In genomic region chr4:87424032-87424543, GRCh38 we compare ENCODE assay signal across 8 cellular contexts. TPM values are rescaled to one million over a fixed set of nuclear protein-coding genes. Genes with fewer than 3 reads are reported as not detected.
DNase-seq lines count a peak whose midpoint lies in the region; ATAC-seq and TF ChIP-seq lines count a peak whose summit lies in the region.
"Not testable (repeated sequence)": the region's sequence is repeated elsewhere in the genome, so short reads cannot be mapped to it uniquely, and the experiment has no call there.

No MANE protein-coding gene starts in this region.

- not testable (repeated sequence) for DNase-seq in CD4-positive, alpha-beta T cell; activated naive CD4-positive, alpha-beta T cell treated with anti-CD3 and anti-CD28 coated beads for 36 hours; dorsolateral prefrontal cortex; right cardiac atrium; naive thymus-derived CD8-positive, alpha-beta T cell

- CTCF ChIA-PET in CD4-positive, alpha-beta T cell (lab: Charles Lee), result interaction anchor here (1.1 kb wide), 1 partner anchor 48 kb away, joined by 3 read pairs; no protein-coding TSS in a partner anchor
- CTCF ChIA-PET in activated naive CD4-positive, alpha-beta T cell treated with anti-CD3 and anti-CD28 coated beads for 36 hours (lab: Charles Lee), result not testable (repeated sequence)

- peaks cover 14% of the 10 kb centered on the region for H3K36me3 Mint-ChIP-seq in CD4-positive, alpha-beta T cell (ENCODE audit: low read depth)
- H3K36me3 Mint-ChIP-seq in activated naive CD4-positive, alpha-beta T cell treated with anti-CD3 and anti-CD28 coated beads for 36 hours (ENCODE audit: low read depth); naive thymus-derived CD8-positive, alpha-beta T cell; stimulated activated naive CD8-positive, alpha-beta T cell treated with anti-CD3 and anti-CD28 coated beads, Interleukin-15, Interleukin-2, amounts not matched to agents 100 ng/mL and 50 ng/mL, for 24 hours (ENCODE audit: low read depth): not testable (repeated sequence)

- H3K4me1 Mint-ChIP-seq in CD4-positive, alpha-beta T cell (ENCODE audit: low read depth), result peaks cover 69% of the 10 kb centered on the region
- H3K4me1 Mint-ChIP-seq in activated naive CD4-positive, alpha-beta T cell treated with anti-CD3 and anti-CD28 coated beads for 36 hours (ENCODE audit: low read depth), result peaks cover 39% of the 10 kb centered on the region
- H3K4me1 Mint-ChIP-seq in naive thymus-derived CD8-positive, alpha-beta T cell, result peaks cover 8 to 59% (median 49%) of the 10 kb centered on the region in 4 donors
- H3K4me1 Mint-ChIP-seq in stimulated activated naive CD8-positive, alpha-beta T cell treated with anti-CD3 and anti-CD28 coated beads, Interleukin-15, Interleukin-2, amounts not matched to agents 100 ng/mL and 50 ng/mL, for 24 hours (ENCODE audit: low read depth), result peaks cover 52% of the 10 kb centered on the region

- 93% methylated on average over 22 of the region's 22 CpGs for WGBS in right cardiac atrium

- not testable (repeated sequence) for H3K27me3 ChIP-seq in CD4-positive, alpha-beta T cell (ENCODE audit: control insufficient read depth, insufficient read depth, low read length); HUES6 (ENCODE audit: control insufficient read depth, insufficient read depth, low read length); dorsolateral prefrontal cortex; right cardiac atrium (ENCODE audit: control insufficient read depth, insufficient read depth)

- not testable (repeated sequence) for TF ChIP-seq CTCF in CD4-positive, alpha-beta T cell (IDR thresholded peaks at IDR 0.05); dorsolateral prefrontal cortex (IDR thresholded peaks at IDR 0.05 in 54 of 56, conservative IDR thresholded peaks at IDR 0.05 in 2 of 56; ENCODE audit: low read depth in 1 of 56, partially characterized antibody in 56 of 56)

- not testable (repeated sequence) for H3K27ac ChIP-seq in CD4-positive, alpha-beta T cell (ENCODE audit: low read depth, low read length); HUES6 (ENCODE audit: low read depth, low read length); right cardiac atrium (ENCODE audit: low read length)
- H3K27ac ChIP-seq in dorsolateral prefrontal cortex, result peak overlapping the region in 2 of 59 donors; percentile 21 to 92

- peak overlapping the region; percentile 97 for H3K27ac Mint-ChIP-seq in CD4-positive, alpha-beta T cell
- H3K27ac Mint-ChIP-seq in activated naive CD4-positive, alpha-beta T cell treated with anti-CD3 and anti-CD28 coated beads for 36 hours, result peak overlapping the region; percentile 50
- peak overlapping the region in 8 of 10 donors; percentile 7 to 100 (median 64) for H3K27ac Mint-ChIP-seq in naive thymus-derived CD8-positive, alpha-beta T cell
- peak overlapping the region; percentile 5 for H3K27ac Mint-ChIP-seq in stimulated activated naive CD8-positive, alpha-beta T cell treated with anti-CD3 and anti-CD28 coated beads, Interleukin-15, Interleukin-2, amounts not matched to agents 100 ng/mL and 50 ng/mL, for 24 hours

- H3K27me3 Mint-ChIP-seq in CD4-positive, alpha-beta T cell; activated naive CD4-positive, alpha-beta T cell treated with anti-CD3 and anti-CD28 coated beads for 36 hours (ENCODE audit: low read depth); naive thymus-derived CD8-positive, alpha-beta T cell; stimulated activated naive CD8-positive, alpha-beta T cell treated with anti-CD3 and anti-CD28 coated beads, Interleukin-15, Interleukin-2, amounts not matched to agents 100 ng/mL and 50 ng/mL, for 24 hours: not testable (repeated sequence)

- not testable (repeated sequence) for H3K9ac ChIP-seq in HUES6 (ENCODE audit: low read length)

- not testable (repeated sequence) for H3K9me3 ChIP-seq in CD4-positive, alpha-beta T cell (ENCODE audit: control insufficient read depth, low read length); HUES6 (ENCODE audit: control insufficient read depth, insufficient read depth, low read depth, low read length); right cardiac atrium (ENCODE audit: control insufficient read depth, low read length)

- H3K4me3 ChIP-seq in HUES6 (ENCODE audit: low read depth, low read length) (peak overlapping the region; percentile 80), dorsolateral prefrontal cortex (peak overlapping the region in 58 of 59 donors; percentile 58 to 99 (median 89)), right cardiac atrium (ENCODE audit: low read length) (peak overlapping the region; percentile 55)

- H3K36me3 ChIP-seq in HUES6 (ENCODE audit: control insufficient read depth, insufficient read depth, low read length), result not testable (repeated sequence)

- H3K4me3 Mint-ChIP-seq in CD4-positive, alpha-beta T cell, result peak overlapping the region; percentile 79
- peak overlapping the region; percentile 74 for H3K4me3 Mint-ChIP-seq in activated naive CD4-positive, alpha-beta T cell treated with anti-CD3 and anti-CD28 coated beads for 36 hours
- H3K4me3 Mint-ChIP-seq in naive thymus-derived CD8-positive, alpha-beta T cell, result peak overlapping the region; percentile 63 to 99 (median 84)
- peak overlapping the region; percentile 98 for H3K4me3 Mint-ChIP-seq in stimulated activated naive CD8-positive, alpha-beta T cell treated with anti-CD3 and anti-CD28 coated beads, Interleukin-15, Interleukin-2, amounts not matched to agents 100 ng/mL and 50 ng/mL, for 24 hours

- H3K9me3 Mint-ChIP-seq in CD4-positive, alpha-beta T cell; activated naive CD4-positive, alpha-beta T cell treated with anti-CD3 and anti-CD28 coated beads for 36 hours; naive thymus-derived CD8-positive, alpha-beta T cell; stimulated activated naive CD8-positive, alpha-beta T cell treated with anti-CD3 and anti-CD28 coated beads, Interleukin-15, Interleukin-2, amounts not matched to agents 100 ng/mL and 50 ng/mL, for 24 hours: not testable (repeated sequence)

- ATAC-seq in CD4-positive, alpha-beta T cell (ENCODE audit: poor library complexity); right cardiac atrium; naive thymus-derived CD8-positive, alpha-beta T cell: not testable (repeated sequence)

- peaks cover 15% of the 10 kb centered on the region for H3K4me1 ChIP-seq in HUES6 (ENCODE audit: control insufficient read depth, insufficient read depth, low read length)
- H3K4me1 ChIP-seq in right cardiac atrium (ENCODE audit: control insufficient read depth, insufficient read depth, low read length), result not testable (repeated sequence)

- POLR2A ChIA-PET in CD4-positive, alpha-beta T cell (lab: Charles Lee), result interaction anchor here (0.5 to 4.4 kb wide), 3 partner anchors 33 to 516 kb away, joined by 3 to 65 read pairs (median 4); partner anchors contain the start of gene HSD17B11
- POLR2A ChIA-PET in naive thymus-derived CD8-positive, alpha-beta T cell (lab: Charles Lee), result interaction anchor here (0.7 to 3.6 kb wide), 3 partner anchors 10 to 1168 kb away, joined by 3 to 60 read pairs (median 6); partner anchors contain the start of genes HERC3 and HSD17B11

- intact Hi-C loops in CD4-positive, alpha-beta T cell (cut with DNase I, micrococcal nuclease), result loop anchor here (5.0 to 10.0 kb wide), 2 partner anchors 187 to 419 kb away; no protein-coding TSS in a partner anchor
- intact Hi-C loops in activated naive CD4-positive, alpha-beta T cell treated with anti-CD3 and anti-CD28 coated beads for 36 hours (cut with micrococcal nuclease), result loop anchor here (5.0 kb wide), 1 partner anchor 1033 kb away; the partner anchor contains the start of gene HERC5
- intact Hi-C loops in dorsolateral prefrontal cortex (cut with DNase I); right cardiac atrium (cut with DNase I): not testable (repeated sequence)

TF ChIP-seq in PFSK-1, 5 proteins besides CTCF, POLR2A, EP300 and RAD21:
- 0 out of 2 replicates have a peak, but pooled peaks have one; percentile 2 for TF ChIP-seq SIN3A (IDR thresholded peaks at IDR 0.05; ENCODE audit: borderline replicate concordance, insufficient read depth, low read length)

RNA-seq across cellular contexts. Expression of gene NUDT9, which starts 1.7 kb away (rescaled TPM):
- 1 to 10 TPM; 4.4 to 4.8 TPM for total RNA-seq in CD4-positive, alpha-beta T cell
- polyA plus RNA-seq in PFSK-1 (2012; ENCODE audit: insufficient read length, low read depth), result 16.3 TPM
- 10 to 100 TPM; 12.1 to 13.4 TPM for total RNA-seq in activated naive CD4-positive, alpha-beta T cell treated with anti-CD3 and anti-CD28 coated beads for 36 hours
- total RNA-seq in dorsolateral prefrontal cortex (10 to 100 TPM; 21.4 to 53.9 (median 34.4) TPM), right cardiac atrium (10 to 100 TPM; 27.1 to 36.5 (median 30.8) TPM)
- 52.8 TPM for polyA plus RNA-seq in right cardiac atrium
- 10 to 100 TPM; 18.1 to 18.8 TPM for total RNA-seq in naive thymus-derived CD8-positive, alpha-beta T cell
- polyA plus RNA-seq in naive thymus-derived CD8-positive, alpha-beta T cell, result 10 to 100 TPM; 23.3 to 28.1 (median 26.9) TPM

RNA-seq across cellular contexts. Expression of gene HSD17B11, which starts 33.1 kb away (rescaled TPM):
- 10 to 100 TPM; 34.9 to 36.5 TPM for total RNA-seq in CD4-positive, alpha-beta T cell
- polyA plus RNA-seq in PFSK-1 (2012; ENCODE audit: insufficient read length, low read depth), result 7.0 TPM
- 10 to 100 TPM; 14.2 to 15.9 TPM for total RNA-seq in activated naive CD4-positive, alpha-beta T cell treated with anti-CD3 and anti-CD28 coated beads for 36 hours
- total RNA-seq in dorsolateral prefrontal cortex (10 to 100 TPM; 16.0 to 50.7 (median 26.3) TPM), right cardiac atrium (10 to 100 TPM; 16.4 to 22.5 (median 19.0) TPM)
- 30.0 TPM for polyA plus RNA-seq in right cardiac atrium
- total RNA-seq in naive thymus-derived CD8-positive, alpha-beta T cell, result 10 to 100 TPM; 74.5 to 77.1 TPM
- 100 to 1,000 TPM in 1 of 3 donors, 10 to 100 TPM in 2; 68.0 to 125 (median 97.0) TPM for polyA plus RNA-seq in naive thymus-derived CD8-positive, alpha-beta T cell

Comparison
In these comparisons a context has a peak if more than half of its experiments do, and no peak if none do; other contexts are left out.
1. H3K27ac Mint-ChIP-seq: peak in every context shown above with its lines; median percentile 97 in CD4-positive, alpha-beta T cell; 64 in naive thymus-derived CD8-positive, alpha-beta T cell; 50 in activated naive CD4-positive, alpha-beta T cell treated with anti-CD3 and anti-CD28 coated beads for 36 hours; 5 in stimulated activated naive CD8-positive, alpha-beta T cell treated with anti-CD3 and anti-CD28 coated beads, Interleukin-15, Interleukin-2, amounts not matched to agents 100 ng/mL and 50 ng/mL, for 24 hours.